17 cellular contexts compared by ENCODE assay signal in the genomic region with DNA sequence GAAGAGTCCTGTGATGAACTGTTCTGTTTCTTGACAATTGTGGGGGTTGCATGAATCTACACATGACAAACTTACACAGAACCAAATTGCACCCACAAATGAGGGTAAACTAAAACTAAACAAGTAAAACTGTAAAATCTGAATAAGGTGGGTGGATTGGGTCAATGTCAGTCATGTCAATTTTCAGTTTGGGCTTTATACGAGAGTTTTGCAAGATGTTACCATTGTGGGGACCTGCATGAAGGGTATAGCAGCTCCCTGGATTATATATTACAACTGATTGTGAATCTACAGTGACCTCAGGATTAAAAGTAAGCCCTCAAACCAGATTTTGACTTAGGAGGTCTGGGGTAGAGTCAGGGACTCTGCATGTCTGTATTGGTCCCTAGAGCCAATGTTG.
"Had no signal": no experiment of that assay in that cellular context is flagged by ENCODE, and none has a peak within 500 bp of the region (broad histone marks: within the 10 kb centered on the region; RNA-seq: fewer than 3 reads in every experiment).

No MANE protein-coding gene starts in this region.

- H3K4me1 ChIP-seq: stomach, suprapubic skin, testis, tibial artery, tibial nerve, transverse colon, upper lobe of left lung, upper lobe of right lung, uterus, vagina had no signal

- H3K4me3 ChIP-seq: stomach, suprapubic skin, testis, thoracic aorta, thyroid gland, tibial artery, tibial nerve, transverse colon, upper lobe of left lung, upper lobe of right lung, uterus, vagina had no signal

- H3K9me3 ChIP-seq: suprapubic skin, testis, thoracic aorta, thyroid gland, tibial artery, transverse colon, upper lobe of left lung, upper lobe of right lung, vagina had no signal

- H3K36me3 ChIP-seq: stomach, suprapubic skin, thoracic aorta, thyroid gland, tibial artery, tibial nerve, transverse colon, upper lobe of left lung, upper lobe of right lung, uterus, vagina had no signal

- ATAC-seq: stimulated activated effector memory CD8-positive, alpha-beta T cell treated with anti-CD3 and anti-CD28 coated beads, Interleukin-12 subunit alpha, Interleukin-12 subunit beta, amount 100 ng/mL, for 72 hours; stimulated activated memory B cell treated with anti-CD40 and anti-IgM and Interleukin-4, amounts not matched to agents 10 μg/mL and 1 μg/mL and 100 μg/mL, for 72 hours; stimulated activated naive B cell treated with anti-CD40 and anti-IgM and Interleukin-4, amounts not matched to agents 10 μg/mL and 1 μg/mL and 100 μg/mL, for 72 hours; stimulated activated naive CD8-positive, alpha-beta T cell treated with anti-CD3 and anti-CD28 coated beads, Interleukin-15, amount 100 ng/mL, for 72 hours; stimulated activated naive CD8-positive, alpha-beta T cell treated with anti-CD3 and anti-CD28 coated beads, Interleukin-15, Interleukin-2, amounts not matched to agents 100 U/mL and 50 U/mL, for 24 hours; upper lobe of right lung had no signal

- H3K27ac ChIP-seq: stomach, suprapubic skin, testis, thoracic aorta, thyroid gland, tibial artery, tibial nerve, transverse colon, upper lobe of left lung, upper lobe of right lung, uterus, vagina had no signal
